In the genomic region with DNA sequence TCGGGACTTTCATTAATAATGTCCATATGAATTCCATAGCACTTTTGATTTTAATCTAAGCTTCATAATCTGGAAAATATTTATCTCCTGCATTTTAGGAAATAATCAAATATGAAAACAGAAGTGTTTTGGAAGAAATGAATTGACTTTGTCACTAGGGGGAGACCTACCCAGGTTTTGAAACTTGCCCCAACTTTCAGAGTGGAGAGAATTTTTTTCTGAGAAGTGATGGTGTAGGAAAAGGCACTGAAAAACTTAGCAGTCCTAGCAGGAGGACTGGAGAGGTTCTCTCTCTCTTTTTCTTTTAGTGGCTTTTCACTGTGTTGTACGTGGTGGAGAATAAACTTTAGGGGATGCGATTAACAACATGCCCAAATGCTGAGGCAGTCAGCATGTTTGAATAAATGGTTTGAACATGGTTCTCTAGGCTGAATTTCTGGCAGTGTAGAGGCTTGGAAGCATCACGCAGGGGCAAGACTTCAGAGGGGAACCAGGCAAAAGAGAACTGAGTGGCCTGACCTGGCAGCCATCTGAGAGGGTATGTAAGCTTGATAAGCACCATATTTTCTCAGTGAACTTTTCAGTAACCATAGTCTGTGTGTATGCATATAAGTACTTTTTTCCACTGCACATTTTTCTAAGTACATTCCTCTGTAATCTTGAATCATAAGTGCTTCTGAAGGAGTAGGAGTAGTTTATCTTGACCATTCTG, we compare ENCODE assay signal across 8 cellular contexts.
DNase-seq lines count a peak whose midpoint lies in the region; ATAC-seq and TF ChIP-seq lines count a peak whose summit lies in the region.

No MANE protein-coding gene starts in this region.

- H3K79me2 ChIP-seq in ACC112 (ENCODE audit: control insufficient read depth, insufficient read depth, low read length, unreplicated experiment) (no peaks in the 10 kb centered on the region), Karpas-422 (ENCODE audit: low read length) (no peaks in the 10 kb centered on the region)

- peak; percentile 74 for ATAC-seq in activated CD8-positive, alpha-beta T cell treated with anti-CD3 and anti-CD28 coated beads for 36 hours
- ATAC-seq in left ventricle myocardium superior, result peak; percentile 41
- ATAC-seq in stimulated activated effector memory CD8-positive, alpha-beta T cell treated with anti-CD3 and anti-CD28 coated beads, Interleukin-12 subunit alpha, Interleukin-12 subunit beta, amount 100 ng/mL, for 72 hours, result no peak
- ATAC-seq in HG02623 (IDR thresholded peaks at IDR 0.05; ENCODE audit: unreplicated experiment), result no peak
- no peak for ATAC-seq in GM21447 (IDR thresholded peaks at IDR 0.05; ENCODE audit: unreplicated experiment)

- CTCF ChIA-PET in activated CD8-positive, alpha-beta T cell treated with anti-CD3 and anti-CD28 coated beads for 36 hours (lab: Charles Lee), result interaction anchor here (0.6 to 2.1 kb wide), 12 partner anchors 11 to 376 kb away, joined by 3 to 6 read pairs (median 4); no protein-coding TSS in a partner anchor

- no peaks in the 10 kb centered on the region for H3K36me3 Mint-ChIP-seq in activated CD8-positive, alpha-beta T cell treated with anti-CD3 and anti-CD28 coated beads for 36 hours (ENCODE audit: low read depth)
- no peaks in the 10 kb centered on the region for H3K36me3 Mint-ChIP-seq in stimulated activated effector memory CD8-positive, alpha-beta T cell treated with anti-CD3 and anti-CD28 coated beads, Interleukin-12 subunit alpha, Interleukin-12 subunit beta, amount 100 ng/mL, for 72 hours

- H2AFZ ChIP-seq in ACC112 (ENCODE audit: low read length, unreplicated experiment) (peak overlapping the region; percentile 60), Karpas-422 (ENCODE audit: low read length) (peak overlapping the region; percentile 77)

- H3K27ac ChIP-seq in ACC112 (ENCODE audit: low read depth, low read length), result peak overlapping the region; percentile 49
- H3K27ac ChIP-seq in Karpas-422 (ENCODE audit: low read length), result no peak overlapping the region

- H3K27me3 ChIP-seq in ACC112 (ENCODE audit: insufficient read depth, low read length) (no peaks in the 10 kb centered on the region), Karpas-422 (ENCODE audit: low read length) (no peaks in the 10 kb centered on the region)

- H3K4me1 ChIP-seq in ACC112 (ENCODE audit: control insufficient read depth, insufficient read depth, low read length, unreplicated experiment), result no peaks in the 10 kb centered on the region
- H3K4me1 ChIP-seq in Karpas-422 (ENCODE audit: low read length), result peaks cover 7% of the 10 kb centered on the region

- H3K4me1 Mint-ChIP-seq in activated CD8-positive, alpha-beta T cell treated with anti-CD3 and anti-CD28 coated beads for 36 hours (ENCODE audit: low read depth), result peaks cover 8% of the 10 kb centered on the region
- peaks cover 6% of the 10 kb centered on the region for H3K4me1 Mint-ChIP-seq in stimulated activated effector memory CD8-positive, alpha-beta T cell treated with anti-CD3 and anti-CD28 coated beads, Interleukin-12 subunit alpha, Interleukin-12 subunit beta, amount 100 ng/mL, for 72 hours

- no peaks in the 10 kb centered on the region for H3K9me3 Mint-ChIP-seq in activated CD8-positive, alpha-beta T cell treated with anti-CD3 and anti-CD28 coated beads for 36 hours
- no peaks in the 10 kb centered on the region for H3K9me3 Mint-ChIP-seq in stimulated activated effector memory CD8-positive, alpha-beta T cell treated with anti-CD3 and anti-CD28 coated beads, Interleukin-12 subunit alpha, Interleukin-12 subunit beta, amount 100 ng/mL, for 72 hours

- no peak overlapping the region for H3K4me3 Mint-ChIP-seq in activated CD8-positive, alpha-beta T cell treated with anti-CD3 and anti-CD28 coated beads for 36 hours
- no peak overlapping the region for H3K4me3 Mint-ChIP-seq in stimulated activated effector memory CD8-positive, alpha-beta T cell treated with anti-CD3 and anti-CD28 coated beads, Interleukin-12 subunit alpha, Interleukin-12 subunit beta, amount 100 ng/mL, for 72 hours

- no peaks in the 10 kb centered on the region for H3K9me2 ChIP-seq in Karpas-422 (replicated peaks; ENCODE audit: insufficient read depth, low read length)

- no peak overlapping the region for H3K9ac ChIP-seq in Karpas-422 (ENCODE audit: low read length)

- peak; percentile 30 for DNase-seq in GM10266 (ENCODE audit: extremely low spot score)
- peak; percentile 77 for DNase-seq in Karpas-422
- DNase-seq in activated CD8-positive, alpha-beta T cell treated with anti-CD3 and anti-CD28 coated beads for 36 hours, result no peak
- DNase-seq in left ventricle myocardium superior, result no peak
- DNase-seq in stimulated activated effector memory CD8-positive, alpha-beta T cell treated with anti-CD3 and anti-CD28 coated beads, Interleukin-12 subunit alpha, Interleukin-12 subunit beta, amount 100 ng/mL, for 72 hours (ENCODE audit: low spot score in 2 of 2), result peak in 1 of 2 donors; percentile 53

- H3K9me3 ChIP-seq in Karpas-422 (ENCODE audit: low read length), result no peaks in the 10 kb centered on the region

- H3K4me2 ChIP-seq in Karpas-422 (ENCODE audit: low read depth, low read length, poor library complexity, severe bottlenecking), result peak overlapping the region; percentile 20

- H3K36me3 ChIP-seq in ACC112 (ENCODE audit: insufficient read depth, low read length) (no peaks in the 10 kb centered on the region), Karpas-422 (ENCODE audit: insufficient read depth, low read length) (no peaks in the 10 kb centered on the region)

- no peaks in the 10 kb centered on the region for H3K27me3 Mint-ChIP-seq in activated CD8-positive, alpha-beta T cell treated with anti-CD3 and anti-CD28 coated beads for 36 hours

- no peaks in the 10 kb centered on the region for H4K20me1 ChIP-seq in Karpas-422 (ENCODE audit: insufficient read depth, low read depth, low read length)

- intact Hi-C loops in activated CD8-positive, alpha-beta T cell treated with anti-CD3 and anti-CD28 coated beads for 36 hours (cut with micrococcal nuclease), result loop anchor here (2.0 kb wide), 3 partner anchors 68 to 376 kb away; partner anchors contain the start of gene NEK7
- intact Hi-C loops in left ventricle myocardium superior (cut with micrococcal nuclease), result loop anchor here (5.0 kb wide), 2 partner anchors 274 to 379 kb away; no protein-coding TSS in a partner anchor

- H3K27ac Mint-ChIP-seq in activated CD8-positive, alpha-beta T cell treated with anti-CD3 and anti-CD28 coated beads for 36 hours, result peak overlapping the region; percentile 58
- H3K27ac Mint-ChIP-seq in stimulated activated effector memory CD8-positive, alpha-beta T cell treated with anti-CD3 and anti-CD28 coated beads, Interleukin-12 subunit alpha, Interleukin-12 subunit beta, amount 100 ng/mL, for 72 hours, result peak overlapping the region; percentile 66

- peak; percentile 57 for TF ChIP-seq CTCF in GM10266 (IDR thresholded peaks at IDR 0.05; ENCODE audit: control insufficient read depth, insufficient read depth, low read depth, missing control alignments)
- TF ChIP-seq CTCF in activated CD8-positive, alpha-beta T cell treated with anti-CD3 and anti-CD28 coated beads for 36 hours (IDR thresholded peaks at IDR 0.05), result peak; percentile 71

- POLR2A ChIA-PET in activated CD8-positive, alpha-beta T cell treated with anti-CD3 and anti-CD28 coated beads for 36 hours (lab: Charles Lee), result interaction anchor here (0.6 kb wide), 1 partner anchor 140 kb away, joined by 3 read pairs; no protein-coding TSS in a partner anchor

- H3K4me3 ChIP-seq in ACC112 (ENCODE audit: low read depth, low read length) (peak overlapping the region; percentile 64), Karpas-422 (ENCODE audit: low read length) (no peak overlapping the region)

Comparison
In these comparisons a context has a peak if more than half of its experiments do, and no peak if none do; other contexts are left out.
1. DNase-seq: peak in GM10266 (single experiment) and Karpas-422 (single experiment); none in activated CD8-positive, alpha-beta T cell treated with anti-CD3 and anti-CD28 coated beads for 36 hours (single experiment) and left ventricle myocardium superior (single experiment).
2. ATAC-seq: peak in activated CD8-positive, alpha-beta T cell treated with anti-CD3 and anti-CD28 coated beads for 36 hours (single experiment) and left ventricle myocardium superior (single experiment); none in stimulated activated effector memory CD8-positive, alpha-beta T cell treated with anti-CD3 and anti-CD28 coated beads, Interleukin-12 subunit alpha, Interleukin-12 subunit beta, amount 100 ng/mL, for 72 hours (single experiment), HG02623 (single experiment) and GM21447 (single experiment).